1 cellular context compared by ENCODE assay signal in the genomic region with DNA sequence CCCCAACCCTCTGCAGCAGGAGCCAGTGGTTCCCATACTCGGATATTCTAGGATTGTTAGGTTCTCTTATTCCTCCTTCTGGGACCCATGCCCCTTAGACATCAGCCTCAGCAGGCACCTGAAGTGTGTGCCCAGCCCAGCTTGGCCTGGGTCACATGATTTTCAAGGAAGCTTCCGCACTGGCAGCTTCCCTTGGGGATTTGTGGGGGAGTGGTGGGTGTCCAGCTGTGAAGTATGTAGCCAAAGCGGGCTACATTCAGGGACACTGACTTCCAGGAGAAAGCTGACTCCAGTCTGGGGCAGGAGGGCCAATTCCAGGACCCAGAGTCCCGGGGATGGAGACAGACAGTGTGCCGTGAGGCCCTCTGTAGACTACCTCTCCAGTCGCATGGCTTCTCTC.
TF ChIP-seq lines count a peak whose summit lies in the region.

No MANE protein-coding gene starts in this region.

TF ChIP-seq in A549, 52 proteins besides CTCF, POLR2A, EP300 and RAD21 (continued from another document):
- TF ChIP-seq, protein P1, sequence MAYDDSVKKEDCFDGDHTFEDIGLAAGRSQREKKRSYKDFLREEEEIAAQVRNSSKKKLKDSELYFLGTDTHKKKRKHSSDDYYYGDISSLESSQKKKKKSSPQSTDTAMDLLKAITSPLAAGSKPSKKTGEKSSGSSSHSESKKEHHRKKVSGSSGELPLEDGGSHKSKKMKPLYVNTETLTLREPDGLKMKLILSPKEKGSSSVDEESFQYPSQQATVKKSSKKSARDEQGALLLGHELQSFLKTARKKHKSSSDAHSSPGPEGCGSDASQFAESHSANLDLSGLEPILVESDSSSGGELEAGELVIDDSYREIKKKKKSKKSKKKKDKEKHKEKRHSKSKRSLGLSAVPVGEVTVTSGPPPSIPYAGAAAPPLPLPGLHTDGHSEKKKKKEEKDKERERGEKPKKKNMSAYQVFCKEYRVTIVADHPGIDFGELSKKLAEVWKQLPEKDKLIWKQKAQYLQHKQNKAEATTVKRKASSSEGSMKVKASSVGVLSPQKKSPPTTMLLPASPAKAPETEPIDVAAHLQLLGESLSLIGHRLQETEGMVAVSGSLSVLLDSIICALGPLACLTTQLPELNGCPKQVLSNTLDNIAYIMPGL (CRISPR knock-in tag; IDR thresholded peaks at IDR 0.05; ENCODE audit: borderline replicate concordance), result no peak
TF ChIP-seq in A549: peak in this region for 0.
